14 cellular contexts compared by ENCODE assay signal in the genomic region with DNA sequence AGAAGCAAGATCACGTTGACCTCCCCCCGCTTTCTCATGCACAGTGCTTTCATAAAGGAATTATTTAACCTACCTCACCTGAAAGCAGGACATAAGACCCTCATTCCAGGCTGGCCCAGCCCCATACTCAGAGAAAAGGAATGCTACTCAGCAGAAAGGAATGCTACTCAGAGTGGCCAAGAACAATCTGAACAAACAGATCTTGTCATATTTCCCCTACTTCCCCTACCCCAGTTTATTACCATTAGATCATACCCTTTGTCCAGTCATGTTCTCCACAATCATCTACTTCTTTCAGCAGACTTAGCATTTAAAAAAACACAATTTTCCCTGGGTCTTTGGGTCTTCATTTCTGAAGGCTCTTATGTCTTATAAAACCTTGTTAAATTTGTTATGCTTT.
A peak's percentile ranks its signal among the peaks of the same experiment; 100 is the strongest.
DNase-seq lines count a peak whose midpoint lies in the region; ATAC-seq and TF ChIP-seq lines count a peak whose summit lies in the region.
"Had no signal": no experiment of that assay in that cellular context is flagged by ENCODE, and none has a peak within 500 bp of the region (broad histone marks: within the 10 kb centered on the region; RNA-seq: fewer than 3 reads in every experiment).

No MANE protein-coding gene starts in this region.

- DNase-seq in GM04503 (ENCODE audit: low read depth) (peak; percentile 45), fibroblast of mammary gland (ENCODE audit: low read depth) (peak; percentile 74), retinal pigment epithelial cell (ENCODE audit: low read depth) (peak; percentile 82), esophagus squamous epithelium (lab: John Stamatoyannopoulos, UW) (no peak)
- DNase-seq in activated CD8-positive, alpha-beta T cell treated with anti-CD3 and anti-CD28 coated beads for 36 hours: no peak
- DNase-seq in activated CD4-positive, alpha-beta T cell treated with anti-CD3 and anti-CD28 coated beads for 4 hours: no peak
- DNase-seq: activated CD4-positive, CD25-positive, alpha-beta regulatory T cell; naive thymus-derived CD8-positive, alpha-beta T cell; NCI-H345; RPMI8226 had no signal

- no peaks in the 10 kb centered on the region for H3K9me3 Mint-ChIP-seq in activated CD8-positive, alpha-beta T cell treated with anti-CD3 and anti-CD28 coated beads for 36 hours
- H3K9me3 Mint-ChIP-seq: activated T-helper 2 cell treated with anti-CD3 and anti-CD28 coated beads, Interferon-gamma antibody, Interleukin-2, Interleukin-4, amounts not matched to agents 10 μg/mL and 5 μg/mL and 100 μg/mL, durations not matched to agents 14 hours and 24 hours and 36 hours; naive thymus-derived CD8-positive, alpha-beta T cell; stimulated activated naive CD8-positive, alpha-beta T cell treated with anti-CD3 and anti-CD28 coated beads, Interleukin-15, Interleukin-2, amounts not matched to agents 100 ng/mL and 50 ng/mL, for 24 hours had no signal

- no peak for TF ChIP-seq CTCF in fibroblast of mammary gland (conservative IDR thresholded peaks at IDR 0.05; ENCODE audit: control insufficient read depth, insufficient read depth, low read depth, low read length)
- TF ChIP-seq CTCF in retinal pigment epithelial cell (conservative IDR thresholded peaks at IDR 0.05; ENCODE audit: low read depth, low read length): no peak
- TF ChIP-seq CTCF in esophagus squamous epithelium (IDR thresholded peaks at IDR 0.05): no peak
- TF ChIP-seq CTCF in activated CD8-positive, alpha-beta T cell treated with anti-CD3 and anti-CD28 coated beads for 36 hours (IDR thresholded peaks at IDR 0.05): no peak

- no peak overlapping the region for H3K4me3 Mint-ChIP-seq in activated CD8-positive, alpha-beta T cell treated with anti-CD3 and anti-CD28 coated beads for 36 hours
- H3K4me3 Mint-ChIP-seq: naive thymus-derived CD8-positive, alpha-beta T cell; stimulated activated naive CD8-positive, alpha-beta T cell treated with anti-CD3 and anti-CD28 coated beads, Interleukin-15, Interleukin-2, amounts not matched to agents 100 ng/mL and 50 ng/mL, for 24 hours had no signal

- H3K9me3 ChIP-seq in esophagus squamous epithelium: no peaks in the 10 kb centered on the region

- H3K27me3 ChIP-seq in esophagus squamous epithelium: no peaks in the 10 kb centered on the region

- H3K36me3 Mint-ChIP-seq in activated CD8-positive, alpha-beta T cell treated with anti-CD3 and anti-CD28 coated beads for 36 hours (ENCODE audit: low read depth): no peaks in the 10 kb centered on the region
- H3K36me3 Mint-ChIP-seq: naive thymus-derived CD8-positive, alpha-beta T cell had no signal

- peaks cover 7% of the 10 kb centered on the region for H3K4me1 Mint-ChIP-seq in activated CD8-positive, alpha-beta T cell treated with anti-CD3 and anti-CD28 coated beads for 36 hours (ENCODE audit: low read depth)

- H3K27me3 Mint-ChIP-seq in activated CD8-positive, alpha-beta T cell treated with anti-CD3 and anti-CD28 coated beads for 36 hours: no peaks in the 10 kb centered on the region

- POLR2A ChIA-PET in activated CD8-positive, alpha-beta T cell treated with anti-CD3 and anti-CD28 coated beads for 36 hours (lab: Charles Lee): no interaction called here

- no peak overlapping the region for H3K27ac Mint-ChIP-seq in activated CD8-positive, alpha-beta T cell treated with anti-CD3 and anti-CD28 coated beads for 36 hours
- H3K27ac Mint-ChIP-seq: activated T-helper 2 cell treated with anti-CD3 and anti-CD28 coated beads, Interferon-gamma antibody, Interleukin-2, Interleukin-4, amounts not matched to agents 10 μg/mL and 5 μg/mL and 100 μg/mL, durations not matched to agents 14 hours and 24 hours and 36 hours; naive thymus-derived CD8-positive, alpha-beta T cell; stimulated activated naive CD8-positive, alpha-beta T cell treated with anti-CD3 and anti-CD28 coated beads, Interleukin-15, Interleukin-2, amounts not matched to agents 100 ng/mL and 50 ng/mL, for 24 hours had no signal

- no peaks in the 10 kb centered on the region for H3K36me3 ChIP-seq in esophagus squamous epithelium

- ATAC-seq in SK-N-SH treated with all-trans-retinoic acid at 6 μM for 48 hours: peak; percentile 90
- ATAC-seq in HG03571 (IDR thresholded peaks at IDR 0.05; ENCODE audit: unreplicated experiment): no peak
- ATAC-seq in activated CD8-positive, alpha-beta T cell treated with anti-CD3 and anti-CD28 coated beads for 36 hours: no peak
- ATAC-seq: naive thymus-derived CD8-positive, alpha-beta T cell had no signal

- intact Hi-C loops in esophagus squamous epithelium (cut with DNase I): no loop called here
- intact Hi-C loops in activated CD8-positive, alpha-beta T cell treated with anti-CD3 and anti-CD28 coated beads for 36 hours (cut with micrococcal nuclease): no loop called here

- H3K27ac ChIP-seq in esophagus squamous epithelium: no peak overlapping the region

- no peaks in the 10 kb centered on the region for H3K4me1 ChIP-seq in esophagus squamous epithelium

- 100% methylated on average over 2 of the region's 2 CpGs; no CpG with 5 or more reads in 1 of the 2 donors for WGBS in esophagus squamous epithelium, 2 donors

- CTCF ChIA-PET in activated CD8-positive, alpha-beta T cell treated with anti-CD3 and anti-CD28 coated beads for 36 hours (lab: Charles Lee): interaction anchor here (1.1 kb wide), 1 partner anchor 15 kb away, joined by 5 read pairs; no protein-coding TSS in a partner anchor

- no peak for TF ChIP-seq POLR2A in esophagus squamous epithelium (IDR thresholded peaks at IDR 0.05)

- H3K4me3 ChIP-seq in fibroblast of mammary gland (ENCODE audit: control insufficient read depth, low read depth, low read length): no peak overlapping the region
- no peak overlapping the region for H3K4me3 ChIP-seq in retinal pigment epithelial cell (ENCODE audit: low read length)
- H3K4me3 ChIP-seq in esophagus squamous epithelium: no peak overlapping the region

TF ChIP-seq in SK-N-SH treated with all-trans-retinoic acid at 6 μM for 48 hours, 23 proteins besides CTCF, POLR2A, EP300 and RAD21:
- TF ChIP-seq CSDC2 (CRISPR knock-in tag; IDR thresholded peaks at IDR 0.05): no peak
- no peak for TF ChIP-seq ZNF70 (CRISPR knock-in tag; IDR thresholded peaks at IDR 0.05)
- TF ChIP-seq PPARA (CRISPR knock-in tag; IDR thresholded peaks at IDR 0.05; ENCODE audit: borderline replicate concordance): no peak
- no peak for TF ChIP-seq ZFP3 (CRISPR knock-in tag; IDR thresholded peaks at IDR 0.05)
- TF ChIP-seq OSR1 (CRISPR knock-in tag; IDR thresholded peaks at IDR 0.05): no peak
- TF ChIP-seq, protein P1, sequence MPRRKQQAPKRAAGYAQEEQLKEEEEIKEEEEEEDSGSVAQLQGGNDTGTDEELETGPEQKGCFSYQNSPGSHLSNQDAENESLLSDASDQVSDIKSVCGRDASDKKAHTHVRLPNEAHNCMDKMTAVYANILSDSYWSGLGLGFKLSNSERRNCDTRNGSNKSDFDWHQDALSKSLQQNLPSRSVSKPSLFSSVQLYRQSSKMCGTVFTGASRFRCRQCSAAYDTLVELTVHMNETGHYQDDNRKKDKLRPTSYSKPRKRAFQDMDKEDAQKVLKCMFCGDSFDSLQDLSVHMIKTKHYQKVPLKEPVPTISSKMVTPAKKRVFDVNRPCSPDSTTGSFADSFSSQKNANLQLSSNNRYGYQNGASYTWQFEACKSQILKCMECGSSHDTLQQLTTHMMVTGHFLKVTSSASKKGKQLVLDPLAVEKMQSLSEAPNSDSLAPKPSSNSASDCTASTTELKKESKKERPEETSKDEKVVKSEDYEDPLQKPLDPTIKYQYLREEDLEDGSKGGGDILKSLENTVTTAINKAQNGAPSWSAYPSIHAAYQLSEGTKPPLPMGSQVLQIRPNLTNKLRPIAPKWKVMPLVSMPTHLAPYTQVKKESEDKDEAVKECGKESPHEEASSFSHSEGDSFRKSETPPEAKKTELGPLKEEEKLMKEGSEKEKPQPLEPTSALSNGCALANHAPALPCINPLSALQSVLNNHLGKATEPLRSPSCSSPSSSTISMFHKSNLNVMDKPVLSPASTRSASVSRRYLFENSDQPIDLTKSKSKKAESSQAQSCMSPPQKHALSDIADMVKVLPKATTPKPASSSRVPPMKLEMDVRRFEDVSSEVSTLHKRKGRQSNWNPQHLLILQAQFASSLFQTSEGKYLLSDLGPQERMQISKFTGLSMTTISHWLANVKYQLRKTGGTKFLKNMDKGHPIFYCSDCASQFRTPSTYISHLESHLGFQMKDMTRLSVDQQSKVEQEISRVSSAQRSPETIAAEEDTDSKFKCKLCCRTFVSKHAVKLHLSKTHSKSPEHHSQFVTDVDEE (CRISPR knock-in tag; IDR thresholded peaks at IDR 0.05): no peak
- no peak for TF ChIP-seq ZC3H10 (CRISPR knock-in tag; IDR thresholded peaks at IDR 0.05)
- TF ChIP-seq ZNF565 (CRISPR knock-in tag; conservative IDR thresholded peaks at IDR 0.05; ENCODE audit: low read depth): no peak
- TF ChIP-seq RARB (CRISPR knock-in tag; IDR thresholded peaks at IDR 0.05): no peak
- TF ChIP-seq, protein P2, sequence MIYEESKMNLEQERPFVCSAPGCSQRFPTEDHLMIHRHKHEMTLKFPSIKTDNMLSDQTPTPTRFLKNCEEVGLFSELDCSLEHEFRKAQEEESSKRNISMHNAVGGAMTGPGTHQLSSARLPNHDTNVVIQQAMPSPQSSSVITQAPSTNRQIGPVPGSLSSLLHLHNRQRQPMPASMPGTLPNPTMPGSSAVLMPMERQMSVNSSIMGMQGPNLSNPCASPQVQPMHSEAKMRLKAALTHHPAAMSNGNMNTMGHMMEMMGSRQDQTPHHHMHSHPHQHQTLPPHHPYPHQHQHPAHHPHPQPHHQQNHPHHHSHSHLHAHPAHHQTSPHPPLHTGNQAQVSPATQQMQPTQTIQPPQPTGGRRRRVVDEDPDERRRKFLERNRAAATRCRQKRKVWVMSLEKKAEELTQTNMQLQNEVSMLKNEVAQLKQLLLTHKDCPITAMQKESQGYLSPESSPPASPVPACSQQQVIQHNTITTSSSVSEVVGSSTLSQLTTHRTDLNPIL (CRISPR knock-in tag; IDR thresholded peaks at IDR 0.05; ENCODE audit: low read depth): no peak
- TF ChIP-seq ISL1 (CRISPR knock-in tag; IDR thresholded peaks at IDR 0.05): no peak
- no peak for TF ChIP-seq ZNF8 (CRISPR knock-in tag; IDR thresholded peaks at IDR 0.05)
- TF ChIP-seq ARNTL (CRISPR knock-in tag; IDR thresholded peaks at IDR 0.05; ENCODE audit: borderline replicate concordance, low read depth): no peak
- no peak for TF ChIP-seq SNAI2 (CRISPR knock-in tag; IDR thresholded peaks at IDR 0.05)
- no peak for TF ChIP-seq ZFP30 (CRISPR knock-in tag; IDR thresholded peaks at IDR 0.05)

Comparison
In these comparisons a context has a peak if more than half of its experiments do, and no peak if none do; other contexts are left out.
1. DNase-seq: peak in GM04503 (single experiment), fibroblast of mammary gland (single experiment) and retinal pigment epithelial cell (single experiment); none in esophagus squamous epithelium (single experiment), activated CD8-positive, alpha-beta T cell treated with anti-CD3 and anti-CD28 coated beads for 36 hours (single experiment) and activated CD4-positive, alpha-beta T cell treated with anti-CD3 and anti-CD28 coated beads for 4 hours (0 of 2).